In genomic region chr19:53626941-53627340, GRCh38 we compare ENCODE assay signal across 1 cellular context.
TF ChIP-seq lines count a peak whose summit lies in the region.

No MANE protein-coding gene starts in this region.

TF ChIP-seq in GM23338, 12 proteins besides CTCF, POLR2A, EP300 and RAD21 (continued from another document):
- TF ChIP-seq ETS1 (IDR thresholded peaks at IDR 0.05) (no peak), EZH2 (IDR thresholded peaks at IDR 0.05; ENCODE audit: low read depth, unreplicated experiment) (no peak), REST (IDR thresholded peaks at IDR 0.05; ENCODE audit: unreplicated experiment) (no peak)
TF ChIP-seq in GM23338: peak in this region for 0.
